15 cellular contexts compared by ENCODE assay signal in the genomic region with DNA sequence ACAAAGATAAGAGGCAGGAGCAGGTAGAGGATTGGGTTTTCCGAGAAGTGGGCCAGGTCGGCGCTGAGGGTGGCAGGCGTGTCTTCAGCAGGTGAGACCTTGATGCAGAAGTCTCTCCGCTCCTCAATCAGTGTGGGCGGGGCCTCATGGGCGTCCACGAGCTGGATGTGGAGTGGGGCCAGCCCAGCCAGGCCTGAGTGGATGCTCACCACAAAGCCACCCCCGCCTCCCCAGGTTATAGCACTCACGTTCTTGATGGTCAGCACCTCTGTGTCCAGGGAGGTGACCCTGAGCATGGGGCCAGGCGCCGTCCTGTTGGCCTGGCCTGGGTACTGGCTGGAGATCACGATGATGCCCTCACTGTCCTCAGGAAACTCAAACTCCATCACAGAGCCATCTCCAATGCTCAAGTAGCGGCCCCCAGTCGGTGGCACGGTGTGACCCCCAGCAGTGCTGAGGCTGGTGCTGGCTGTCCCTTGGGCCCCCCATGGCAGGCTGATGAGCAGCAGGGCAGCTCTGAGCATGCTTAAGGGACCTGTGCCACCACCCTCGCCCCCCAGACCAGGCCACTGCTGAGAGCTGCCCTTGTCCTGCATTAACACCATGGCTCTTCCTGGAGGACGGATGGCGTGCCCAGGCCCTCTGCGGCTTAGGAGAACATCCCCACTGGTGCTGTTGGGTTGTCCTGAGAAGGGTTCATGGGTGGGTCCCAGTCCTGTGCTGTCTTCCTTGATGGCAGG. TPM values are rescaled to one million over a fixed set of nuclear protein-coding genes. Genes with fewer than 3 reads are reported as not detected.
A peak's percentile ranks its signal among the peaks of the same experiment; 100 is the strongest.
DNase-seq lines count a peak whose midpoint lies in the region; ATAC-seq and TF ChIP-seq lines count a peak whose summit lies in the region.
"Had no signal": no experiment of that assay in that cellular context is flagged by ENCODE, and none has a peak within 500 bp of the region (broad histone marks: within the 10 kb centered on the region; RNA-seq: fewer than 3 reads in every experiment).

No MANE protein-coding gene starts in this region.

- peaks cover 18% of the 10 kb centered on the region for H3K36me3 Mint-ChIP-seq in MCF 10A (ENCODE audit: insufficient read depth, unreplicated experiment)
- peaks cover 15% of the 10 kb centered on the region for H3K36me3 Mint-ChIP-seq in activated CD4-positive, alpha-beta memory T cell treated with anti-CD3 and anti-CD28 coated beads, Interleukin-2, amount 10 ng/mL, durations not matched to agents 7 days and 5 days (ENCODE audit: low read depth)

- TF ChIP-seq POLR2A in breast epithelium (IDR thresholded peaks at IDR 0.05), result no peak

- H3K4me3 Mint-ChIP-seq in MCF 10A (ENCODE audit: unreplicated experiment), result peak overlapping the region; percentile 38
- peak overlapping the region; percentile 87 for H3K4me3 Mint-ChIP-seq in activated CD4-positive, alpha-beta memory T cell treated with anti-CD3 and anti-CD28 coated beads, Interleukin-2, amount 10 ng/mL, durations not matched to agents 7 days and 5 days
- peak overlapping the region; percentile 44 to 95 for H3K4me3 Mint-ChIP-seq in stimulated activated naive CD8-positive, alpha-beta T cell treated with anti-CD3 and anti-CD28 coated beads, Interleukin-15, amount 100 ng/mL, for 72 hours

- DNase-seq in MCF 10A (ENCODE audit: unreplicated experiment), result no peak
- DNase-seq in breast epithelium (ENCODE audit: low spot score in 2 of 2), result no peak
- DNase-seq in activated CD4-positive, alpha-beta memory T cell treated with anti-CD3 and anti-CD28 coated beads, Interleukin-2, amount 10 ng/mL, durations not matched to agents 7 days and 5 days, result no peak
- DNase-seq in stimulated activated naive CD8-positive, alpha-beta T cell treated with anti-CD3 and anti-CD28 coated beads, Interleukin-15, amount 100 ng/mL, for 72 hours, result no peak
- no peak for DNase-seq in GF-D8 (lab: John Stamatoyannopoulos, UW)
- DNase-seq in DMS 273 treated with DMSO at 0.1 percent for 48 hours (lab: John Stamatoyannopoulos, UW), result no peak
- DNase-seq in DMS114 treated with DMSO at 0.1 percent for 48 hours (lab: John Stamatoyannopoulos, UW; ENCODE audit: unreplicated experiment), result no peak
- DNase-seq: aorta; DMS79 treated with DMSO at 0.1 percent for 48 hours; effector CD4-positive, alpha-beta T cell; foreskin keratinocyte; mesenchymal stem cell; NCI-H1105 treated with DMSO at 0.1 percent for 48 hours; WERI-Rb-1 had no signal

- no peaks in the 10 kb centered on the region for H3K4me1 Mint-ChIP-seq in MCF 10A (ENCODE audit: insufficient read depth, unreplicated experiment)
- H3K4me1 Mint-ChIP-seq in activated CD4-positive, alpha-beta memory T cell treated with anti-CD3 and anti-CD28 coated beads, Interleukin-2, amount 10 ng/mL, durations not matched to agents 7 days and 5 days, result peaks cover 35% of the 10 kb centered on the region
- peaks cover 54% of the 10 kb centered on the region for H3K4me1 Mint-ChIP-seq in stimulated activated naive CD8-positive, alpha-beta T cell treated with anti-CD3 and anti-CD28 coated beads, Interleukin-15, amount 100 ng/mL, for 72 hours

- intact Hi-C loops in MCF 10A (cut with micrococcal nuclease), result no loop called here
- intact Hi-C loops in breast epithelium (cut with DNase I; ENCODE audit: low total_unique reads), result no loop called here

- peaks cover 0 to 24% of the 10 kb centered on the region in 2 donors for H3K27me3 ChIP-seq in breast epithelium
- H3K27me3 ChIP-seq: foreskin keratinocyte had no signal

- no peak overlapping the region for H3K27ac Mint-ChIP-seq in MCF 10A (ENCODE audit: low read depth, unreplicated experiment)
- H3K27ac Mint-ChIP-seq in activated CD4-positive, alpha-beta memory T cell treated with anti-CD3 and anti-CD28 coated beads, Interleukin-2, amount 10 ng/mL, durations not matched to agents 7 days and 5 days, result no peak overlapping the region
- peak overlapping the region in 1 of 2 donors; percentile 78 for H3K27ac Mint-ChIP-seq in stimulated activated naive CD8-positive, alpha-beta T cell treated with anti-CD3 and anti-CD28 coated beads, Interleukin-15, amount 100 ng/mL, for 72 hours

- POLR2A ChIA-PET in MCF 10A (lab: Yijun Ruan, JAX), result interaction anchor here (0.6 to 3.2 kb wide), 4 partner anchors 11 to 246 kb away, joined by 3 to 48 read pairs (median 8); a partner anchor contains a TSS
- POLR2A ChIA-PET in activated CD4-positive, alpha-beta memory T cell treated with anti-CD3 and anti-CD28 coated beads, Interleukin-2, amount 10 ng/mL, durations not matched to agents 7 days and 5 days (lab: Charles Lee), result interaction anchor here (1.1 to 4.3 kb wide), 5 partner anchors 9 to 90 kb away, joined by 4 to 30 read pairs (median 18); a partner anchor contains a TSS

- peak overlapping the region in 1 of 2 donors; percentile 99 for H3K27ac ChIP-seq in breast epithelium
- H3K27ac ChIP-seq: foreskin keratinocyte, WERI-Rb-1 had no signal

- H3K4me3 ChIP-seq in breast epithelium, result no peak overlapping the region
- 0 out of 2 replicates have a peak overlapping the region, but pooled peaks have one; percentile 15 for H3K4me3 ChIP-seq in iPS-18c (ENCODE audit: insufficient read depth, low read depth, low read length)

- no peaks in the 10 kb centered on the region for H3K9me3 ChIP-seq in breast epithelium
- peaks cover 13% of the 10 kb centered on the region for H3K9me3 ChIP-seq in iPS-18c (ENCODE audit: control insufficient read depth, insufficient read depth, low read length)

- H3K27me3 Mint-ChIP-seq in MCF 10A (ENCODE audit: insufficient read depth, unreplicated experiment), result peaks cover 4% of the 10 kb centered on the region
- H3K27me3 Mint-ChIP-seq in activated CD4-positive, alpha-beta memory T cell treated with anti-CD3 and anti-CD28 coated beads, Interleukin-2, amount 10 ng/mL, durations not matched to agents 7 days and 5 days, result no peaks in the 10 kb centered on the region
- no peaks in the 10 kb centered on the region for H3K27me3 Mint-ChIP-seq in stimulated activated naive CD8-positive, alpha-beta T cell treated with anti-CD3 and anti-CD28 coated beads, Interleukin-15, amount 100 ng/mL, for 72 hours

- H3K9me3 Mint-ChIP-seq in MCF 10A (ENCODE audit: unreplicated experiment), result no peaks in the 10 kb centered on the region
- H3K9me3 Mint-ChIP-seq in activated CD4-positive, alpha-beta memory T cell treated with anti-CD3 and anti-CD28 coated beads, Interleukin-2, amount 10 ng/mL, durations not matched to agents 7 days and 5 days, result no peaks in the 10 kb centered on the region
- H3K9me3 Mint-ChIP-seq in stimulated activated naive CD8-positive, alpha-beta T cell treated with anti-CD3 and anti-CD28 coated beads, Interleukin-15, amount 100 ng/mL, for 72 hours, result no peaks in the 10 kb centered on the region

- H3K36me3 ChIP-seq in breast epithelium, result no peaks in the 10 kb centered on the region

- no peak for TF ChIP-seq CTCF in MCF 10A (IDR thresholded peaks at IDR 0.05; ENCODE audit: unreplicated experiment)
- TF ChIP-seq CTCF in breast epithelium (IDR thresholded peaks at IDR 0.05), result no peak

- no TSS peak for BruUV-seq in MCF 10A (replicated peaks; lab: Mats Ljungman, UMichigan)

- ATAC-seq in stimulated activated naive CD8-positive, alpha-beta T cell treated with anti-CD3 and anti-CD28 coated beads, Interleukin-15, amount 100 ng/mL, for 72 hours, result no peak
- ATAC-seq: foreskin keratinocyte had no signal

- peaks cover 0 to 7% of the 10 kb centered on the region in 2 donors for H3K4me1 ChIP-seq in breast epithelium
- H3K4me1 ChIP-seq: foreskin keratinocyte had no signal

- CTCF ChIA-PET in MCF 10A (lab: Yijun Ruan, JAX), result interaction anchor here (0.5 to 1.9 kb wide), 4 partner anchors 11 to 115 kb away, joined by 3 to 9 read pairs (median 4); no protein-coding TSS in a partner anchor
- CTCF ChIA-PET in activated CD4-positive, alpha-beta memory T cell treated with anti-CD3 and anti-CD28 coated beads, Interleukin-2, amount 10 ng/mL, durations not matched to agents 7 days and 5 days (lab: Charles Lee), result interaction anchor here (2.3 kb wide), 1 partner anchor 46 kb away, joined by 5 read pairs; no protein-coding TSS in a partner anchor

RNA-seq across cellular contexts. Expression of a gene that starts 1.9 kb away (rescaled TPM):
- total RNA-seq in MCF 10A (2022), result 17.9 and 21.2 TPM in 2 replicates
- 10 to 100 TPM; 17.0 to 24.0 (median 19.5) TPM for total RNA-seq in breast epithelium
- 10 to 100 TPM; 27.0 to 27.6 TPM for total RNA-seq in activated CD4-positive, alpha-beta memory T cell treated with anti-CD3 and anti-CD28 coated beads, Interleukin-2, amount 10 ng/mL, durations not matched to agents 7 days and 5 days

RNA-seq across cellular contexts. Expression of a gene that starts 2.1 kb away (rescaled TPM):
- total RNA-seq in MCF 10A (2022) (26.7 and 27.9 TPM in 2 replicates), breast epithelium (10 to 100 TPM; 36.2 to 40.1 (median 38.3) TPM)
- 10 to 100 TPM; 44.5 to 47.3 TPM for total RNA-seq in activated CD4-positive, alpha-beta memory T cell treated with anti-CD3 and anti-CD28 coated beads, Interleukin-2, amount 10 ng/mL, durations not matched to agents 7 days and 5 days

RNA-seq across cellular contexts. Expression of a gene that starts 9.4 kb away (rescaled TPM):
- total RNA-seq in MCF 10A (2022) (17.8 and 21.1 TPM in 2 replicates), breast epithelium (10 to 100 TPM; 21.1 to 38.0 (median 28.8) TPM)
- 10 to 100 TPM; 28.1 to 29.9 TPM for total RNA-seq in activated CD4-positive, alpha-beta memory T cell treated with anti-CD3 and anti-CD28 coated beads, Interleukin-2, amount 10 ng/mL, durations not matched to agents 7 days and 5 days

RNA-seq across cellular contexts. Expression of a gene that starts 27.5 kb away (rescaled TPM):
- 40.9 and 45.3 TPM in 2 replicates for total RNA-seq in MCF 10A (2022)
- total RNA-seq in breast epithelium, result 10 to 100 TPM; 38.8 to 42.6 (median 41.3) TPM
- 10 to 100 TPM; 24.9 to 29.0 TPM for total RNA-seq in activated CD4-positive, alpha-beta memory T cell treated with anti-CD3 and anti-CD28 coated beads, Interleukin-2, amount 10 ng/mL, durations not matched to agents 7 days and 5 days

RNA-seq across cellular contexts. Expression of a gene that starts 30.4 kb away (rescaled TPM):
- total RNA-seq in MCF 10A (2022) (47.6 and 48.0 TPM in 2 replicates), breast epithelium (10 to 100 TPM in 2 of 3 donors, 1 to 10 TPM in 1; 6.1 to 10.8 (median 10.1) TPM)
- 10 to 100 TPM; 49.3 to 52.8 TPM for total RNA-seq in activated CD4-positive, alpha-beta memory T cell treated with anti-CD3 and anti-CD28 coated beads, Interleukin-2, amount 10 ng/mL, durations not matched to agents 7 days and 5 days
